ENCODE assay signal across 8 cellular contexts in the genomic region with DNA sequence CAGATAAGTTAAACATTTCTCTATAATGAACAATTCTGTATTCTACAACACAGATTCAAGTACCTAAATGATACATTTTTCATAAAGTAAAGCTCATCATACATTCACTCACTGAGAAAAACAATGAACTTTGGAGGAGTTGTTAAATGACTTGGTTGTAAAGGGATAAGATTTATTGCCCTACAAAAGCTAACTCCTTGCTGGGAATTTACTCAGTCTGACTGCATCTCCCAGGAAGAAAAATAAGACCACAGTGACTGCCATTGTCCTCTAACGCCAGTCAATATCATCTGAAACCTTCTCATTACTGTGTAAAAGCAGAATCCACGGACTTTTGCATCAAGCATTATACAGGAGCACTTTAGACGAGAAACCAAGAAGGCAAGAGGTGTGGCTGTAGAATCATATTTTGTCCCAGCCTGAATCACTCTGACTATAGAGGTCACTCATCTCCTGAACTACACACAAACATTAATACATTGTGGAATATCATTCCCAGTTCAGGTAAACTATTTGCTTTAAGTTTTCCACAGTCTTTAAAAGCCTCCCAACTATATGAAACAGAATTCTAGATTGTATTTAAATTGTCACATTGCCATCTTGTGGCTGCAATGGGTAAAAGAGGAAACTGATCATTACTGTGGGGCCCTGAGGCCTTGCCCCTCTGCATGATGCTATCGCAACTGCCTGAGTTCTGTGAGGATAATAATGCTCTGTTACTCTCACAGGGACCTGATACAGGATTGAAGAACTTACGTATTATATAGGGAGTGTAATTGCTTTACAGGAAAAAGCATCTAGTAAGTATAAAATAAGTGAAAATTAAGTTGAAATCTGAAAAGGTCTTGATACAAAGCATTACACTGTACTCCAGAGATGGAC.
DNase-seq lines count a peak whose midpoint lies in the region; ATAC-seq and TF ChIP-seq lines count a peak whose summit lies in the region.

No MANE protein-coding gene starts in this region.

- no peaks in the 10 kb centered on the region for H3K9me3 ChIP-seq in neural cell (ENCODE audit: low read length)
- H3K9me3 ChIP-seq in osteoblast (ENCODE audit: low read depth, low read length): no peaks in the 10 kb centered on the region

- no peak overlapping the region for H2AFZ ChIP-seq in neural cell (ENCODE audit: low read depth, low read length)
- H2AFZ ChIP-seq in osteoblast (ENCODE audit: low read length): no peak overlapping the region

- no peaks in the 10 kb centered on the region for H3K79me2 ChIP-seq in neural cell (replicated peaks; ENCODE audit: insufficient read depth, low read length)
- H3K79me2 ChIP-seq in osteoblast (ENCODE audit: insufficient read depth, low read length): no peaks in the 10 kb centered on the region

- H3K27ac ChIP-seq in neural cell (ENCODE audit: low read length): no peak overlapping the region
- H3K27ac ChIP-seq in osteoblast (ENCODE audit: low read depth, low read length): no peak overlapping the region

- no peak for TF ChIP-seq EP300 in neural cell (conservative IDR thresholded peaks at IDR 0.05; ENCODE audit: poor library complexity, severe bottlenecking)

- H3K27me3 ChIP-seq in neural cell (ENCODE audit: insufficient read depth, low read depth, low read length) (no peaks in the 10 kb centered on the region), osteoblast (ENCODE audit: insufficient read depth, low read length) (no peaks in the 10 kb centered on the region)

- H4K20me1 ChIP-seq in neural cell (ENCODE audit: insufficient read depth) (no peaks in the 10 kb centered on the region), osteoblast (ENCODE audit: insufficient read depth, low read length) (no peaks in the 10 kb centered on the region)

- intact Hi-C loops in Right ventricle myocardium superior (cut with DNase I): no loop called here

- DNase-seq in DMS153 treated with DMSO at 0.1 percent for 48 hours (lab: John Stamatoyannopoulos, UW; ENCODE audit: unreplicated experiment) (peak; percentile 2), NCI-H748 treated with DMSO at 0.1 percent for 48 hours (lab: John Stamatoyannopoulos, UW) (peak; percentile 26), cerebellar cortex (ENCODE audit: low spot score) (peak; percentile 2), Right ventricle myocardium superior (no peak), osteoblast (ENCODE audit: insufficient read length, low spot score, missing footprints) (no peak)

- H3K9ac ChIP-seq in neural cell (ENCODE audit: low read length): no peak overlapping the region

- peak; percentile 81 for TF ChIP-seq CTCF in neural cell (IDR thresholded peaks at IDR 0.05; ENCODE audit: poor library complexity, severe bottlenecking)
- no peak for TF ChIP-seq CTCF in osteoblast (IDR thresholded peaks at IDR 0.05; ENCODE audit: extremely low read depth, low read depth, low read length)

- no peak overlapping the region for H3K4me3 ChIP-seq in neural cell (ENCODE audit: low read length)
- H3K4me3 ChIP-seq in osteoblast (ENCODE audit: insufficient read depth, low read length): no peak overlapping the region

- H3K4me1 ChIP-seq in osteoblast (ENCODE audit: insufficient read depth, low read length): no peaks in the 10 kb centered on the region

- TF ChIP-seq RAD21 in neural cell (conservative IDR thresholded peaks at IDR 0.05): peak; percentile 76

- H3K4me2 ChIP-seq in neural cell (ENCODE audit: low read length): no peak overlapping the region
- no peak overlapping the region for H3K4me2 ChIP-seq in osteoblast (ENCODE audit: insufficient read depth, low read length)

- peak; percentile 74 for ATAC-seq in GM19043 (IDR thresholded peaks at IDR 0.05; ENCODE audit: low read depth, unreplicated experiment)
- peak; percentile 86 for ATAC-seq in HG03103 (IDR thresholded peaks at IDR 0.05; ENCODE audit: low read depth, unreplicated experiment)
- ATAC-seq in Right ventricle myocardium superior (ENCODE audit: poor library complexity): no peak

- H3F3A ChIP-seq in neural cell (ENCODE audit: insufficient read depth, low read length, poor library complexity, severe bottlenecking): no peaks in the 10 kb centered on the region

- H3K36me3 ChIP-seq in neural cell (ENCODE audit: insufficient read depth, low read length): no peaks in the 10 kb centered on the region
- no peaks in the 10 kb centered on the region for H3K36me3 ChIP-seq in osteoblast (ENCODE audit: insufficient read depth, low read length)

- H3K9me2 ChIP-seq in neural cell (ENCODE audit: insufficient read depth, low read length): no peaks in the 10 kb centered on the region

TF ChIP-seq in neural cell, 6 proteins besides CTCF, POLR2A, EP300 and RAD21:
- TF ChIP-seq TAF1 (IDR thresholded peaks at IDR 0.05; ENCODE audit: low read depth) (no peak), SMC3 (conservative IDR thresholded peaks at IDR 0.05; ENCODE audit: poor library complexity) (peak; percentile 76)

Comparison
In these comparisons a context has a peak if more than half of its experiments do, and no peak if none do; other contexts are left out.
1. DNase-seq: peak in DMS153 treated with DMSO at 0.1 percent for 48 hours (single experiment), NCI-H748 treated with DMSO at 0.1 percent for 48 hours (single experiment) and cerebellar cortex (single experiment); none in Right ventricle myocardium superior (single experiment) and osteoblast (single experiment).